Comparison of ENCODE assay signal across 1 cellular context in genomic region chr10:91774571-91774970, GRCh38.
A peak's percentile ranks its signal among the peaks of the same experiment; 100 is the strongest.
TF ChIP-seq lines count a peak whose summit lies in the region.

No MANE protein-coding gene starts in this region.

TF ChIP-seq in HepG2, 621 proteins besides CTCF, POLR2A, EP300 and RAD21:
- TF ChIP-seq ZBTB33 (CRISPR knock-in tag; IDR thresholded peaks at IDR 0.05) = no peak
- TF ChIP-seq, protein P1, sequence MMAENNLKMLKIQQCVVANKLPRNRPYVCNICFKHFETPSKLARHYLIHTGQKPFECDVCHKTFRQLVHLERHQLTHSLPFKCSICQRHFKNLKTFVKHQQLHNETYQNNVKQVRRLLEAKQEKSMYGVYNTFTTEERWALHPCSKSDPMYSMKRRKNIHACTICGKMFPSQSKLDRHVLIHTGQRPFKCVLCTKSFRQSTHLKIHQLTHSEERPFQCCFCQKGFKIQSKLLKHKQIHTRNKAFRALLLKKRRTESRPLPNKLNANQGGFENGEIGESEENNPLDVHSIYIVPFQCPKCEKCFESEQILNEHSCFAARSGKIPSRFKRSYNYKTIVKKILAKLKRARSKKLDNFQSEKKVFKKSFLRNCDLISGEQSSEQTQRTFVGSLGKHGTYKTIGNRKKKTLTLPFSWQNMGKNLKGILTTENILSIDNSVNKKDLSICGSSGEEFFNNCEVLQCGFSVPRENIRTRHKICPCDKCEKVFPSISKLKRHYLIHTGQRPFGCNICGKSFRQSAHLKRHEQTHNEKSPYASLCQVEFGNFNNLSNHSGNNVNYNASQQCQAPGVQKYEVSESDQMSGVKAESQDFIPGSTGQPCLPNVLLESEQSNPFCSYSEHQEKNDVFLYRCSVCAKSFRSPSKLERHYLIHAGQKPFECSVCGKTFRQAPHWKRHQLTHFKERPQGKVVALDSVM (CRISPR knock-in tag; IDR thresholded peaks at IDR 0.05) = 0 out of 2 replicates have a peak, but pooled peaks have one; percentile 28
TF ChIP-seq in HepG2: peak in this region for 1.
